ENCODE assay signal across 1 cellular context in the genomic region with DNA sequence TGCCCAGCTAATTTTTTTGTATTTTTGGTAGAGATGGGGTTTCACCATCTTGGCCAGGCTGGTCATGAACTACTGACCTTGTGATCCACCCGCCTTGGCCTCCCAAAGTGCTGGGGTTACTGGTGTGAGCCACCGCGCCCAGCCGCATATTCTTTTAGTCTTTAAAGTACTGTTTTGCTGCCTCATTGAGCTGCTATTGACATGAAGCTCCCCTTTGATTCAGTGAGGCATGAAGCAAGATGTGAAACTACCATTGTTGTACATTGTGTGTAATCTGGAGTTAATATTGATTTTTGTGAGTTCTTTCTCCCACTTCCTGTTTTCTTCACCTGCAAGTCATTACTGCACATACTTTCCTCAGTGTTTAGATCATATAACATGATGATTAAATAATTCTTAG.
TF ChIP-seq lines count a peak whose summit lies in the region.

No MANE protein-coding gene starts in this region.

TF ChIP-seq in HepG2, 621 proteins besides CTCF, POLR2A, EP300 and RAD21 (continued from another document and continues in another):
- TF ChIP-seq, protein P1, sequence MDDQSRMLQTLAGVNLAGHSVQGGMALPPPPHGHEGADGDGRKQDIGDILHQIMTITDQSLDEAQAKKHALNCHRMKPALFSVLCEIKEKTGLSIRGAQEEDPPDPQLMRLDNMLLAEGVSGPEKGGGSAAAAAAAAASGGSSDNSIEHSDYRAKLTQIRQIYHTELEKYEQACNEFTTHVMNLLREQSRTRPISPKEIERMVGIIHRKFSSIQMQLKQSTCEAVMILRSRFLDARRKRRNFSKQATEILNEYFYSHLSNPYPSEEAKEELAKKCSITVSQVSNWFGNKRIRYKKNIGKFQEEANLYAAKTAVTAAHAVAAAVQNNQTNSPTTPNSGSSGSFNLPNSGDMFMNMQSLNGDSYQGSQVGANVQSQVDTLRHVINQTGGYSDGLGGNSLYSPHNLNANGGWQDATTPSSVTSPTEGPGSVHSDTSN (CRISPR knock-in tag; IDR thresholded peaks at IDR 0.05; ENCODE audit: borderline replicate concordance): no peak
- TF ChIP-seq ZNF678 (CRISPR knock-in tag; IDR thresholded peaks at IDR 0.05) (no peak), FIP1L1 (IDR thresholded peaks at IDR 0.05; ENCODE audit: borderline replicate concordance, insufficient read depth, low read depth, low read length) (no peak), PRDM4 (CRISPR knock-in tag; IDR thresholded peaks at IDR 0.05; ENCODE audit: borderline replicate concordance) (no peak), ZNF781 (CRISPR knock-in tag; IDR thresholded peaks at IDR 0.05; ENCODE audit: borderline replicate concordance, not compliant biosample characterization) (no peak), MXI1 (IDR thresholded peaks at IDR 0.05; ENCODE audit: borderline replicate concordance, low read depth, low read length) (no peak), ZNF766 (CRISPR knock-in tag; IDR thresholded peaks at IDR 0.05; ENCODE audit: borderline replicate concordance) (no peak), PITX1 (CRISPR knock-in tag; IDR thresholded peaks at IDR 0.05) (no peak), NCOA5 (CRISPR knock-in tag; IDR thresholded peaks at IDR 0.05) (no peak), ZMYM2 (CRISPR knock-in tag; IDR thresholded peaks at IDR 0.05) (peak; percentile 98), ZNF343 (CRISPR knock-in tag; IDR thresholded peaks at IDR 0.05) (no peak), PAX8 (CRISPR knock-in tag; IDR thresholded peaks at IDR 0.05; ENCODE audit: borderline replicate concordance) (no peak), ZBTB7B (CRISPR knock-in tag; IDR thresholded peaks at IDR 0.05) (no peak), ATF1 (CRISPR knock-in tag; IDR thresholded peaks at IDR 0.05) (no peak), RBM39 (IDR thresholded peaks at IDR 0.05; ENCODE audit: low read depth, low read length, poor library complexity, severe bottlenecking) (no peak), SMC3 (IDR thresholded peaks at IDR 0.05; ENCODE audit: low read length) (no peak), WIZ (CRISPR knock-in tag; IDR thresholded peaks at IDR 0.05) (no peak), ZNF501 (CRISPR knock-in tag; IDR thresholded peaks at IDR 0.05) (0 out of 2 replicates have a peak, but pooled peaks have one; percentile 18), ZNF652 (CRISPR knock-in tag; IDR thresholded peaks at IDR 0.05; ENCODE audit: borderline replicate concordance, low read depth) (peak; percentile 79), CHD2 (IDR thresholded peaks at IDR 0.05; ENCODE audit: low read depth, low read length) (no peak), PHB2 (IDR thresholded peaks at IDR 0.05; ENCODE audit: partially characterized antibody) (no peak), NR1H2 (CRISPR knock-in tag; IDR thresholded peaks at IDR 0.05; ENCODE audit: borderline replicate concordance, low read depth) (no peak), ZNF121 (CRISPR knock-in tag; IDR thresholded peaks at IDR 0.05) (no peak), ZNF234 (CRISPR knock-in tag; conservative IDR thresholded peaks at IDR 0.05) (no peak), ZNF160 (CRISPR knock-in tag; IDR thresholded peaks at IDR 0.05) (no peak), SP5 (CRISPR knock-in tag; IDR thresholded peaks at IDR 0.05; ENCODE audit: borderline replicate concordance, low read depth) (peak; percentile 23; the same call in 1 of the 2 replicates), RCOR2 (CRISPR knock-in tag; IDR thresholded peaks at IDR 0.05) (peak; percentile 93), ZNF354B (CRISPR knock-in tag; IDR thresholded peaks at IDR 0.05) (no peak), ZNF777 (CRISPR knock-in tag; IDR thresholded peaks at IDR 0.05) (no peak), ZSCAN30 (CRISPR knock-in tag; IDR thresholded peaks at IDR 0.05) (no peak), ZNF441 (CRISPR knock-in tag; IDR thresholded peaks at IDR 0.05; ENCODE audit: borderline replicate concordance) (no peak), ZNF264 (CRISPR knock-in tag; IDR thresholded peaks at IDR 0.05) (no peak), ZNF232 (CRISPR knock-in tag; IDR thresholded peaks at IDR 0.05; ENCODE audit: borderline replicate concordance) (no peak), ZNF598 (CRISPR knock-in tag; IDR thresholded peaks at IDR 0.05; ENCODE audit: borderline replicate concordance) (no peak), ZNF230 (CRISPR knock-in tag; IDR thresholded peaks at IDR 0.05) (no peak), ZNF496 (CRISPR knock-in tag; IDR thresholded peaks at IDR 0.05; ENCODE audit: insufficient replicate concordance) (no peak), ZNF296 (CRISPR knock-in tag; conservative IDR thresholded peaks at IDR 0.05) (no peak), SMARCE1 (IDR thresholded peaks at IDR 0.05; ENCODE audit: borderline replicate concordance) (no peak), ZNF83 (CRISPR knock-in tag; IDR thresholded peaks at IDR 0.05; ENCODE audit: borderline replicate concordance) (no peak), NFYC (CRISPR knock-in tag; IDR thresholded peaks at IDR 0.05) (no peak), RNF2 (conservative IDR thresholded peaks at IDR 0.05; ENCODE audit: low read depth) (no peak), NFYB (CRISPR knock-in tag; IDR thresholded peaks at IDR 0.05) (0 out of 2 replicates have a peak, but pooled peaks have one; percentile 11), SRSF4 (IDR thresholded peaks at IDR 0.05; ENCODE audit: low read depth, low read length, poor library complexity, severe bottlenecking) (no peak), RBAK (CRISPR knock-in tag; IDR thresholded peaks at IDR 0.05) (no peak), ZNF414 (CRISPR knock-in tag; IDR thresholded peaks at IDR 0.05) (no peak), KDM3A (CRISPR knock-in tag; IDR thresholded peaks at IDR 0.05; ENCODE audit: low read depth) (no peak), ZFAT (CRISPR knock-in tag; conservative IDR thresholded peaks at IDR 0.05) (no peak), NFKBIZ (CRISPR knock-in tag; IDR thresholded peaks at IDR 0.05) (no peak), ZNF576 (CRISPR knock-in tag; IDR thresholded peaks at IDR 0.05) (no peak), CHD4 (IDR thresholded peaks at IDR 0.05; ENCODE audit: borderline replicate concordance, low read length) (peak; percentile 49; the same call in 1 of the 2 replicates), CCDC6 (CRISPR knock-in tag; IDR thresholded peaks at IDR 0.05) (no peak)
- TF ChIP-seq, protein P2, sequence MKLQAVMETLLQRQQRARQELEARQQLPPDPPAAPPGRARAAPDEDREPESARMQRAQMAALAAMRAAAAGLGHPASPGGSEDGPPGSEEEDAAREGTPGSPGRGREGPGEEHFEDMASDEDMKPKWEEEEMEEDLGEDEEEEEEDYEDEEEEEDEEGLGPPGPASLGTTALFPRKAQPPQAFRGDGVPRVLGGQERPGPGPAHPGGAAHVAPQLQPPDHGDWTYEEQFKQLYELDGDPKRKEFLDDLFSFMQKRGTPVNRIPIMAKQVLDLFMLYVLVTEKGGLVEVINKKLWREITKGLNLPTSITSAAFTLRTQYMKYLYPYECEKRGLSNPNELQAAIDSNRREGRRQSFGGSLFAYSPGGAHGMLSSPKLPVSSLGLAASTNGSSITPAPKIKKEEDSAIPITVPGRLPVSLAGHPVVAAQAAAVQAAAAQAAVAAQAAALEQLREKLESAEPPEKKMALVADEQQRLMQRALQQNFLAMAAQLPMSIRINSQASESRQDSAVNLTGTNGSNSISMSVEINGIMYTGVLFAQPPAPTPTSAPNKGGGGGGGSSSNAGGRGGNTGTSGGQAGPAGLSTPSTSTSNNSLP (IDR thresholded peaks at IDR 0.05; ENCODE audit: low read depth, low read length): peak; percentile 89
- TF ChIP-seq, protein P3, sequence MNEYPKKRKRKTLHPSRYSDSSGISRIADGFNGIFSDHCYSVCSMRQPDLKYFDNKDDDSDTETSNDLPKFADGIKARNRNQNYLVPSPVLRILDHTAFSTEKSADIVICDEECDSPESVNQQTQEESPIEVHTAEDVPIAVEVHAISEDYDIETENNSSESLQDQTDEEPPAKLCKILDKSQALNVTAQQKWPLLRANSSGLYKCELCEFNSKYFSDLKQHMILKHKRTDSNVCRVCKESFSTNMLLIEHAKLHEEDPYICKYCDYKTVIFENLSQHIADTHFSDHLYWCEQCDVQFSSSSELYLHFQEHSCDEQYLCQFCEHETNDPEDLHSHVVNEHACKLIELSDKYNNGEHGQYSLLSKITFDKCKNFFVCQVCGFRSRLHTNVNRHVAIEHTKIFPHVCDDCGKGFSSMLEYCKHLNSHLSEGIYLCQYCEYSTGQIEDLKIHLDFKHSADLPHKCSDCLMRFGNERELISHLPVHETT (CRISPR knock-in tag; conservative IDR thresholded peaks at IDR 0.05): no peak
- TF ChIP-seq, protein P4, sequence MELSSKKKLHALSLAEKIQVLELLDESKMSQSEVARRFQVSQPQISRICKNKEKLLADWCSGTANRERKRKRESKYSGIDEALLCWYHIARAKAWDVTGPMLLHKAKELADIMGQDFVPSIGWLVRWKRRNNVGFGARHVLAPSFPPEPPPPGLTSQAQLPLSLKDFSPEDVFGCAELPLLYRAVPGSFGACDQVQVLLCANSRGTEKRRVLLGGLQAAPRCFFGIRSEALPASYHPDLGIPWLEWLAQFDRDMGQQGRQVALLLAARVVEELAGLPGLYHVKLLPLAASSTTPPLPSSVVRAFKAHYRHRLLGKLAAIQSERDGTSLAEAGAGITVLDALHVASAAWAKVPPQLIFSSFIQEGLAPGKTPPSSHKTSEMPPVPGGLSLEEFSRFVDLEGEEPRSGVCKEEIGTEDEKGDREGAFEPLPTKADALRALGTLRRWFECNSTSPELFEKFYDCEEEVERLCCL (CRISPR knock-in tag; IDR thresholded peaks at IDR 0.05; ENCODE audit: borderline replicate concordance): no peak
- TF ChIP-seq, protein P5, sequence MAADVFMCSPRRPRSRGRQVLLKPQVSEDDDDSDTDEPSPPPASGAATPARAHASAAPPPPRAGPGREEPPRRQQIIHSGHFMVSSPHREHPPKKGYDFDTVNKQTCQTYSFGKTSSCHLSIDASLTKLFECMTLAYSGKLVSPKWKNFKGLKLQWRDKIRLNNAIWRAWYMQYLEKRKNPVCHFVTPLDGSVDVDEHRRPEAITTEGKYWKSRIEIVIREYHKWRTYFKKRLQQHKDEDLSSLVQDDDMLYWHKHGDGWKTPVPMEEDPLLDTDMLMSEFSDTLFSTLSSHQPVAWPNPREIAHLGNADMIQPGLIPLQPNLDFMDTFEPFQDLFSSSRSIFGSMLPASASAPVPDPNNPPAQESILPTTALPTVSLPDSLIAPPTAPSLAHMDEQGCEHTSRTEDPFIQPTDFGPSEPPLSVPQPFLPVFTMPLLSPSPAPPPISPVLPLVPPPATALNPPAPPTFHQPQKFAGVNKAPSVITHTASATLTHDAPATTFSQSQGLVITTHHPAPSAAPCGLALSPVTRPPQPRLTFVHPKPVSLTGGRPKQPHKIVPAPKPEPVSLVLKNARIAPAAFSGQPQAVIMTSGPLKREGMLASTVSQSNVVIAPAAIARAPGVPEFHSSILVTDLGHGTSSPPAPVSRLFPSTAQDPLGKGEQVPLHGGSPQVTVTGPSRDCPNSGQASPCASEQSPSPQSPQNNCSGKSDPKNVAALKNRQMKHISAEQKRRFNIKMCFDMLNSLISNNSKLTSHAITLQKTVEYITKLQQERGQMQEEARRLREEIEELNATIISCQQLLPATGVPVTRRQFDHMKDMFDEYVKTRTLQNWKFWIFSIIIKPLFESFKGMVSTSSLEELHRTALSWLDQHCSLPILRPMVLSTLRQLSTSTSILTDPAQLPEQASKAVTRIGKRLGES (CRISPR knock-in tag; IDR thresholded peaks at IDR 0.05; ENCODE audit: borderline replicate concordance): no peak
- TF ChIP-seq, protein P6, sequence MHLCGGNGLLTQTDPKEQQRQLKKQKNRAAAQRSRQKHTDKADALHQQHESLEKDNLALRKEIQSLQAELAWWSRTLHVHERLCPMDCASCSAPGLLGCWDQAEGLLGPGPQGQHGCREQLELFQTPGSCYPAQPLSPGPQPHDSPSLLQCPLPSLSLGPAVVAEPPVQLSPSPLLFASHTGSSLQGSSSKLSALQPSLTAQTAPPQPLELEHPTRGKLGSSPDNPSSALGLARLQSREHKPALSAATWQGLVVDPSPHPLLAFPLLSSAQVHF (CRISPR knock-in tag; IDR thresholded peaks at IDR 0.05): no peak
- TF ChIP-seq, protein P7, sequence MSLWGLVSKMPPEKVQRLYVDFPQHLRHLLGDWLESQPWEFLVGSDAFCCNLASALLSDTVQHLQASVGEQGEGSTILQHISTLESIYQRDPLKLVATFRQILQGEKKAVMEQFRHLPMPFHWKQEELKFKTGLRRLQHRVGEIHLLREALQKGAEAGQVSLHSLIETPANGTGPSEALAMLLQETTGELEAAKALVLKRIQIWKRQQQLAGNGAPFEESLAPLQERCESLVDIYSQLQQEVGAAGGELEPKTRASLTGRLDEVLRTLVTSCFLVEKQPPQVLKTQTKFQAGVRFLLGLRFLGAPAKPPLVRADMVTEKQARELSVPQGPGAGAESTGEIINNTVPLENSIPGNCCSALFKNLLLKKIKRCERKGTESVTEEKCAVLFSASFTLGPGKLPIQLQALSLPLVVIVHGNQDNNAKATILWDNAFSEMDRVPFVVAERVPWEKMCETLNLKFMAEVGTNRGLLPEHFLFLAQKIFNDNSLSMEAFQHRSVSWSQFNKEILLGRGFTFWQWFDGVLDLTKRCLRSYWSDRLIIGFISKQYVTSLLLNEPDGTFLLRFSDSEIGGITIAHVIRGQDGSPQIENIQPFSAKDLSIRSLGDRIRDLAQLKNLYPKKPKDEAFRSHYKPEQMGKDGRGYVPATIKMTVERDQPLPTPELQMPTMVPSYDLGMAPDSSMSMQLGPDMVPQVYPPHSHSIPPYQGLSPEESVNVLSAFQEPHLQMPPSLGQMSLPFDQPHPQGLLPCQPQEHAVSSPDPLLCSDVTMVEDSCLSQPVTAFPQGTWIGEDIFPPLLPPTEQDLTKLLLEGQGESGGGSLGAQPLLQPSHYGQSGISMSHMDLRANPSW (CRISPR knock-in tag; IDR thresholded peaks at IDR 0.05; ENCODE audit: borderline replicate concordance): no peak
